Comparison of ENCODE assay signal across 11 cellular contexts in the genomic region with DNA sequence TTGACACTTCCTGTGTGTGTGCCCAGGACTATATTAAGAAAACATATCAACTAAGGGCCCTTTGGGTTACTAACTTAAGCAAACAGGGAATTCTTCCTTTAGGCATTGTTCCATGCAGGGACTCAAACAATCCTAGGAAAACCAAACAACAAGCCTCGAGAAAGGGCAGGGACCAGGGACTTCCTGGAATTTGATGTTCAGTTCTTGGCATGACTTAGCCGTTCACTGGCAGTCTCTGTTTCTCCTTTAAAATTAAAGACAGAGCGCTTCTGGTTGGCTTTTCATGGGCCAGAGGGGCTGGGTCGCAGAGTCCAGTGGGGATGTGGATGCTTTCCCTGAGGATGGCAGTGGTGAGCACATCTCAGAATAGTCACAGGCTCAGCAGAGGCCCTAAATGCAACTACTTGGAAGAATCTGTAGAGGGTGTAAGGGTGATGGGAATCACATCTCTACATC. TPM values are rescaled to one million over a fixed set of nuclear protein-coding genes. Genes with fewer than 3 reads are reported as not detected.
DNase-seq lines count a peak whose midpoint lies in the region; ATAC-seq, FAIRE-seq and TF ChIP-seq lines count a peak whose summit lies in the region.
"Had no signal": no experiment of that assay in that cellular context is flagged by ENCODE, and none has a peak within 500 bp of the region (broad histone marks: within the 10 kb centered on the region; RNA-seq: fewer than 3 reads in every experiment).

No MANE protein-coding gene starts in this region.

- no TSS peak for BruUV-seq in endothelial cell of umbilical vein (replicated peaks; lab: Mats Ljungman, UMichigan)

- peak; percentile 95 for FAIRE-seq in endothelial cell of umbilical vein (lab: Jason Lieb, UNC)

- H3K4me1 ChIP-seq in endothelial cell of umbilical vein (ENCODE audit: control insufficient read depth, extremely low read depth, insufficient read depth, low read length) (peaks cover 18% of the 10 kb centered on the region), neural progenitor cell (no peaks in the 10 kb centered on the region), ovary (ENCODE audit: insufficient read depth) (no peaks in the 10 kb centered on the region)
- H3K4me1 ChIP-seq: esophagus squamous epithelium had no signal

- H3F3A ChIP-seq in neural progenitor cell (ENCODE audit: low read depth) = no peaks in the 10 kb centered on the region

- peaks cover 13% of the 10 kb centered on the region for H3K36me3 Mint-ChIP-seq in neural progenitor cell

- H3K4me2 ChIP-seq in endothelial cell of umbilical vein (ENCODE audit: insufficient read depth, low read length) = no peak overlapping the region
- no peak overlapping the region for H3K4me2 ChIP-seq in neural progenitor cell

- POLR2A ChIA-PET in endothelial cell of umbilical vein (lab: Charles Lee) = no interaction called here

- no peaks in the 10 kb centered on the region for H3K9me3 Mint-ChIP-seq in neural progenitor cell

- no peaks in the 10 kb centered on the region for H4K20me1 ChIP-seq in endothelial cell of umbilical vein (replicated peaks; ENCODE audit: control insufficient read depth, extremely low read depth, insufficient read depth, low read length)
- no peaks in the 10 kb centered on the region for H4K20me1 ChIP-seq in neural progenitor cell (ENCODE audit: low read depth)

- H2AFZ ChIP-seq in endothelial cell of umbilical vein (ENCODE audit: low read depth, low read length) (no peak overlapping the region), neural progenitor cell (replicated peaks) (no peak overlapping the region)

- TF ChIP-seq EP300 in ovary (IDR thresholded peaks at IDR 0.05) = no peak

- no peaks in the 10 kb centered on the region for H3K79me2 ChIP-seq in endothelial cell of umbilical vein (ENCODE audit: control insufficient read depth, insufficient read depth, low read length)
- H3K79me2 ChIP-seq in neural progenitor cell (ENCODE audit: low read depth) = no peaks in the 10 kb centered on the region

- peaks cover 4% of the 10 kb centered on the region for H3K27me3 Mint-ChIP-seq in neural progenitor cell (ENCODE audit: insufficient read depth, low read depth)

- H3K27me3 ChIP-seq in endothelial cell of umbilical vein (ENCODE audit: control insufficient read depth in 2 of 2, insufficient read depth in 2 of 2, low read length in 2 of 2) (no peaks in the 10 kb centered on the region), neural progenitor cell (no peaks in the 10 kb centered on the region), ovary (no peaks in the 10 kb centered on the region)
- H3K27me3 ChIP-seq: esophagus squamous epithelium had no signal

- WGBS in ovary, 3 donors = 60 to 66% (median 64%) methylated on average over 4 of the region's 4 CpGs

- dilution Hi-C loops in endothelial cell of umbilical vein (cut with MboI; ENCODE audit: extremely low pct_ligation_motif_present, low sequenced_read_pairs) = no loop called here

- H3K9me1 ChIP-seq in endothelial cell of umbilical vein (replicated peaks; ENCODE audit: control insufficient read depth, extremely low read depth, insufficient read depth, low read length) = no peaks in the 10 kb centered on the region

- H3K9ac ChIP-seq in endothelial cell of umbilical vein (replicated peaks; ENCODE audit: extremely low read depth, insufficient read depth, low read length) (no peak overlapping the region), neural progenitor cell (no peak overlapping the region)

- H3K4me3 ChIP-seq in NB4 (ENCODE audit: low read depth, low read length) (no peak overlapping the region), endothelial cell of umbilical vein (replicated peaks in 1 of 3; ENCODE audit: insufficient read depth in 1 of 3, low read depth in 1 of 3, low read length in 3 of 3) (no peak overlapping the region), neural progenitor cell (no peak overlapping the region), ovary (no peak overlapping the region)
- H3K4me3 ChIP-seq: esophagus squamous epithelium, lung had no signal

- TF ChIP-seq CTCF in NB4 (IDR thresholded peaks at IDR 0.05; ENCODE audit: low read depth, low read length) = no peak
- TF ChIP-seq CTCF in endothelial cell of umbilical vein (IDR thresholded peaks at IDR 0.05; ENCODE audit: extremely low read depth in 1 of 2, insufficient read depth in 1 of 2, low read depth in 1 of 2, low read length in 2 of 2) = peak; percentile 15 to 32
- TF ChIP-seq CTCF in neural progenitor cell (IDR thresholded peaks at IDR 0.05) = peak; percentile 18
- no peak for TF ChIP-seq CTCF in ovary (IDR thresholded peaks at IDR 0.05)

- H3K4me3 Mint-ChIP-seq in neural progenitor cell = no peak overlapping the region

- H3K4me1 Mint-ChIP-seq in neural progenitor cell = no peaks in the 10 kb centered on the region

- no peak for ATAC-seq in HG02973 (IDR thresholded peaks at IDR 0.05; ENCODE audit: unreplicated experiment)

- H3K36me3 ChIP-seq in endothelial cell of umbilical vein (ENCODE audit: control insufficient read depth in 2 of 2, extremely low read depth in 1 of 2, insufficient read depth in 2 of 2, low read length in 2 of 2) (no peaks in the 10 kb centered on the region), neural progenitor cell (peaks cover 4% of the 10 kb centered on the region), ovary (no peaks in the 10 kb centered on the region)
- H3K36me3 ChIP-seq: esophagus squamous epithelium had no signal

- H3K27ac Mint-ChIP-seq in neural progenitor cell = no peak overlapping the region

- H3K27ac ChIP-seq in endothelial cell of umbilical vein (ENCODE audit: insufficient read depth, low read depth, low read length) (peak overlapping the region; percentile 24), neural progenitor cell (no peak overlapping the region), ovary (no peak overlapping the region)
- H3K27ac ChIP-seq: esophagus squamous epithelium had no signal

- CTCF ChIA-PET in endothelial cell of umbilical vein (lab: Charles Lee) = no interaction called here

- H3K9me3 ChIP-seq in endothelial cell of umbilical vein (replicated peaks; ENCODE audit: control insufficient read depth, insufficient read depth, low read length) = no peaks in the 10 kb centered on the region
- no peaks in the 10 kb centered on the region for H3K9me3 ChIP-seq in neural progenitor cell (ENCODE audit: low read depth)
- H3K9me3 ChIP-seq in ovary = no peaks in the 10 kb centered on the region
- H3K9me3 ChIP-seq: esophagus squamous epithelium had no signal

- TF ChIP-seq POLR2A in NB4 (IDR thresholded peaks at IDR 0.05; ENCODE audit: extremely low read depth, insufficient read length) (no peak), endothelial cell of umbilical vein (IDR thresholded peaks at IDR 0.05; ENCODE audit: low read depth, low read length) (no peak), ovary (IDR thresholded peaks at IDR 0.05) (no peak)

- DNase-seq in SIG-M5 treated with dmso at 0.1 percent for 504 hours (lab: John Stamatoyannopoulos, UW; ENCODE audit: unreplicated experiment) (peak; percentile 12), SIG-M5 (lab: John Stamatoyannopoulos, UW) (no peak), NB4 (ENCODE audit: low read depth) (peak; percentile 30), endothelial cell of umbilical vein (ENCODE audit: low read depth, low spot score) (peak; percentile 87), neural progenitor cell (ENCODE audit: low spot score) (peak; percentile 15), ovary (no peak), NCI-H146 treated with DMSO at 0.1 percent for 48 hours (lab: John Stamatoyannopoulos, UW; ENCODE audit: unreplicated experiment) (no peak)
- DNase-seq: DMS79, esophagus squamous epithelium had no signal

- intact Hi-C loops in endothelial cell of umbilical vein (cut with micrococcal nuclease) (loop anchor here (1.0 to 5.0 kb wide), 3 partner anchors 35 to 109 kb away; partner anchors contain the start of genes HRK, RNFT2 and SPRING1), ovary (cut with DNase I) (no loop called here)

TF ChIP-seq in endothelial cell of umbilical vein, 7 proteins besides CTCF, POLR2A, EP300 and RAD21:
- peak; percentile 30 for TF ChIP-seq JUN (IDR thresholded peaks at IDR 0.05; ENCODE audit: borderline replicate concordance, insufficient read depth, insufficient read length, low read depth)
- no peak for TF ChIP-seq EZH2 (IDR thresholded peaks at IDR 0.05; ENCODE audit: borderline replicate concordance, low read depth, low read length, severe bottlenecking)
- TF ChIP-seq POLR2AphosphoS5 (IDR thresholded peaks at IDR 0.05; ENCODE audit: insufficient read depth, low read depth, low read length) = peak; percentile 24

RNA-seq across cellular contexts. Expression of gene RNFT2, which starts 35.2 kb away (rescaled TPM):
- total RNA-seq in endothelial cell of umbilical vein (5.1 and 6.6 TPM in 2 replicates), neural progenitor cell (ENCODE audit: low replicate concordance) (26.9 and 30.8 TPM in 2 replicates), ovary (1 to 10 TPM in 6 of 7 donors, under 1 TPM in 1; 0.72 to 4.3 (median 2.8) TPM)
- polyA plus RNA-seq in endothelial cell of umbilical vein (1.4 and 1.7 TPM in 2 replicates), ovary (1 to 10 TPM; 1.0 to 1.6 TPM)
- 1.5 TPM in 2 replicates for polyA plus RNA-seq in endothelial cell of umbilical vein (2011; cell fraction: cytosol; rRNA removed)
- 1.8 TPM in 2 replicates for polyA plus RNA-seq in endothelial cell of umbilical vein (2011; cell fraction: nucleus; rRNA removed)
- 0.23 and 0.46 TPM in 2 replicates for polyA plus RNA-seq in endothelial cell of umbilical vein (2012)
- polyA minus RNA-seq in endothelial cell of umbilical vein = 5.2 and 6.8 TPM in 2 replicates
- polyA minus RNA-seq in endothelial cell of umbilical vein (2011; cell fraction: cytosol; rRNA and poly(A)+ RNA removed) = 14.1 TPM
- polyA minus RNA-seq in endothelial cell of umbilical vein (2011; cell fraction: nucleus; rRNA and poly(A)+ RNA removed) = 1.3 and 1.9 TPM in 2 replicates

RNA-seq across cellular contexts. Expression of gene SPRING1, which starts 35.4 kb away (rescaled TPM):
- 40.4 and 50.0 TPM in 2 replicates for total RNA-seq in endothelial cell of umbilical vein
- polyA plus RNA-seq in endothelial cell of umbilical vein = 17.5 and 20.2 TPM in 2 replicates
- polyA plus RNA-seq in endothelial cell of umbilical vein (2011; cell fraction: cytosol; rRNA removed) = 15.2 and 17.8 TPM in 2 replicates
- polyA plus RNA-seq in endothelial cell of umbilical vein (2011; cell fraction: nucleus; rRNA removed) = 8.1 and 10.9 TPM in 2 replicates
- 21.8 and 22.5 TPM in 2 replicates for polyA plus RNA-seq in endothelial cell of umbilical vein (2012)
- 27.7 and 35.0 TPM in 2 replicates for polyA minus RNA-seq in endothelial cell of umbilical vein
- polyA minus RNA-seq in endothelial cell of umbilical vein (2011; cell fraction: cytosol; rRNA and poly(A)+ RNA removed) = 13.6 TPM
- 10.1 and 10.6 TPM in 2 replicates for polyA minus RNA-seq in endothelial cell of umbilical vein (2011; cell fraction: nucleus; rRNA and poly(A)+ RNA removed)
- total RNA-seq in neural progenitor cell (ENCODE audit: low replicate concordance) = 40.4 and 41.9 TPM in 2 replicates
- total RNA-seq in ovary = 10 to 100 TPM; 11.0 to 19.7 (median 12.3) TPM
- polyA plus RNA-seq in ovary = 10 to 100 TPM in 1 of 2 donors, 1 to 10 TPM in 1; 5.0 to 11.0 TPM

Comparison
In these comparisons a context has a peak if more than half of its experiments do, and no peak if none do; other contexts are left out.
1. DNase-seq: peak in SIG-M5 treated with dmso at 0.1 percent for 504 hours (single experiment), NB4 (single experiment), endothelial cell of umbilical vein (single experiment) and neural progenitor cell (single experiment); none in SIG-M5 (single experiment), ovary (0 of 5) and NCI-H146 treated with DMSO at 0.1 percent for 48 hours (single experiment).
2. CTCF ChIP-seq: peak in endothelial cell of umbilical vein (2 of 2) and neural progenitor cell (single experiment); none in NB4 (single experiment) and ovary (0 of 3).